18 cellular contexts compared by ENCODE assay signal in genomic region chr3:50354186-50354764, GRCh38. TPM values are rescaled to one million over a fixed set of nuclear protein-coding genes. Genes with fewer than 3 reads are reported as not detected.
DNase-seq lines count a peak whose midpoint lies in the region; ATAC-seq and TF ChIP-seq lines count a peak whose summit lies in the region.
"Had no signal": no experiment of that assay in that cellular context is flagged by ENCODE, and none has a peak within 500 bp of the region (broad histone marks: within the 10 kb centered on the region; RNA-seq: fewer than 3 reads in every experiment).

No MANE protein-coding gene starts in this region.

- DNase-seq in activated T-cell treated with anti-CD3 and anti-CD28 coated beads, Interleukin-2, amount 50 U/mL, for 24 hours, result no peak
- no peak for DNase-seq in activated T-cell treated with anti-CD3 and anti-CD28 coated beads, Interleukin-2, amount 50 U/mL, for 1 hour
- no peak for DNase-seq in chondrocyte (ENCODE audit: low spot score)
- no peak for DNase-seq in stimulated activated effector memory CD8-positive, alpha-beta T cell treated with anti-CD3 and anti-CD28 coated beads, Interleukin-12 subunit alpha, Interleukin-12 subunit beta, amount 100 ng/mL, for 72 hours (ENCODE audit: low spot score in 2 of 2)
- DNase-seq in NCI-H2227 (lab: John Stamatoyannopoulos, UW; ENCODE audit: unreplicated experiment), result no peak
- no peak for DNase-seq in stimulated activated CD4-positive, alpha-beta T cell treated with anti-CD3 and anti-CD28 coated beads, Interleukin-1b, Interleukin-23, amount 100 ng/mL, for 48 hours
- no peak for DNase-seq in posterior cingulate gyrus
- DNase-seq: DMS53, HFFc6, NCI-H1436 treated with DMSO at 0.1 percent for 48 hours, NCI-H2029 treated with DMSO at 0.1 percent for 48 hours, NCI-H2171 treated with DMSO at 0.1 percent for 48 hours, NCI-H748 treated with DMSO at 0.1 percent for 48 hours, RPMI8226 had no signal

- H3K36me3 Mint-ChIP-seq in activated T-cell treated with anti-CD3 and anti-CD28 coated beads, Interleukin-2, amount 50 U/mL, for 24 hours (ENCODE audit: low read depth), result peaks cover 93% of the 10 kb centered on the region
- H3K36me3 Mint-ChIP-seq in chondrocyte (ENCODE audit: low read depth), result peaks cover 8% of the 10 kb centered on the region
- peaks cover 81% of the 10 kb centered on the region for H3K36me3 Mint-ChIP-seq in stimulated activated effector memory CD8-positive, alpha-beta T cell treated with anti-CD3 and anti-CD28 coated beads, Interleukin-12 subunit alpha, Interleukin-12 subunit beta, amount 100 ng/mL, for 72 hours

- no peaks in the 10 kb centered on the region for H3K27me3 Mint-ChIP-seq in activated T-cell treated with anti-CD3 and anti-CD28 coated beads, Interleukin-2, amount 50 U/mL, for 24 hours
- H3K27me3 Mint-ChIP-seq in chondrocyte (ENCODE audit: low read depth), result no peaks in the 10 kb centered on the region

- intact Hi-C loops in posterior cingulate gyrus (cut with DNase I), result no loop called here

- peak overlapping the region; percentile 30 for H3K27ac Mint-ChIP-seq in activated T-cell treated with anti-CD3 and anti-CD28 coated beads, Interleukin-2, amount 50 U/mL, for 24 hours
- peak overlapping the region; percentile 59 for H3K27ac Mint-ChIP-seq in chondrocyte (ENCODE audit: unreplicated experiment)
- peak overlapping the region; percentile 2 for H3K27ac Mint-ChIP-seq in stimulated activated effector memory CD8-positive, alpha-beta T cell treated with anti-CD3 and anti-CD28 coated beads, Interleukin-12 subunit alpha, Interleukin-12 subunit beta, amount 100 ng/mL, for 72 hours

- H3K9me3 ChIP-seq in HEK293 (ENCODE audit: control insufficient read depth, insufficient read depth, low read depth, low read length), result no peaks in the 10 kb centered on the region
- H3K9me3 ChIP-seq: A549 had no signal

- H3K4me3 Mint-ChIP-seq in activated T-cell treated with anti-CD3 and anti-CD28 coated beads, Interleukin-2, amount 50 U/mL, for 24 hours, result no peak overlapping the region
- H3K4me3 Mint-ChIP-seq in chondrocyte (ENCODE audit: unreplicated experiment), result no peak overlapping the region
- no peak overlapping the region for H3K4me3 Mint-ChIP-seq in stimulated activated effector memory CD8-positive, alpha-beta T cell treated with anti-CD3 and anti-CD28 coated beads, Interleukin-12 subunit alpha, Interleukin-12 subunit beta, amount 100 ng/mL, for 72 hours
- H3K4me3 Mint-ChIP-seq: CD14-positive monocyte, HFFc6 had no signal

- H3K4me1 ChIP-seq in HEK293 (ENCODE audit: control insufficient read depth, insufficient read depth, low read length), result no peaks in the 10 kb centered on the region

- POLR2A ChIA-PET in HEK293 (lab: Yijun Ruan, JAX), result interaction anchor here (3.1 kb wide), 1 partner anchor 17 kb away, joined by 23 read pairs; no protein-coding TSS in a partner anchor

- peaks cover 0 to 64% of the 10 kb centered on the region in 2 experiments; a peak in 1 of 3 replicates for H3K36me3 ChIP-seq in HEK293 (ENCODE audit: control insufficient read depth in 2 of 2, insufficient read depth in 1 of 2, low read length in 2 of 2)

- CTCF ChIA-PET in HEK293 (lab: Yijun Ruan, JAX), result interaction anchor here (0.6 to 1.0 kb wide), 3 partner anchors 88 to 798 kb away, joined by 3 to 4 read pairs (median 3); no protein-coding TSS in a partner anchor

- no peak for ATAC-seq in stimulated activated effector memory CD8-positive, alpha-beta T cell treated with anti-CD3 and anti-CD28 coated beads, Interleukin-12 subunit alpha, Interleukin-12 subunit beta, amount 100 ng/mL, for 72 hours
- ATAC-seq: A549 had no signal

- H3K4me3 ChIP-seq in HEK293 (ENCODE audit: low read depth, low read length), result no peak overlapping the region
- H3K4me3 ChIP-seq: A549 had no signal

- no peaks in the 10 kb centered on the region for H3K9me3 Mint-ChIP-seq in activated T-cell treated with anti-CD3 and anti-CD28 coated beads, Interleukin-2, amount 50 U/mL, for 24 hours
- no peaks in the 10 kb centered on the region for H3K9me3 Mint-ChIP-seq in chondrocyte (ENCODE audit: low read depth)
- no peaks in the 10 kb centered on the region for H3K9me3 Mint-ChIP-seq in stimulated activated effector memory CD8-positive, alpha-beta T cell treated with anti-CD3 and anti-CD28 coated beads, Interleukin-12 subunit alpha, Interleukin-12 subunit beta, amount 100 ng/mL, for 72 hours
- H3K9me3 Mint-ChIP-seq: CD14-positive monocyte, HFFc6 had no signal

- H3K4me1 Mint-ChIP-seq in activated T-cell treated with anti-CD3 and anti-CD28 coated beads, Interleukin-2, amount 50 U/mL, for 24 hours (ENCODE audit: low read depth), result peaks cover 73% of the 10 kb centered on the region
- peaks cover 59% of the 10 kb centered on the region for H3K4me1 Mint-ChIP-seq in chondrocyte (ENCODE audit: low read depth)
- H3K4me1 Mint-ChIP-seq in stimulated activated effector memory CD8-positive, alpha-beta T cell treated with anti-CD3 and anti-CD28 coated beads, Interleukin-12 subunit alpha, Interleukin-12 subunit beta, amount 100 ng/mL, for 72 hours, result peaks cover 73% of the 10 kb centered on the region

- TF ChIP-seq CTCF in HEK293 (tag by site-specific recombination; IDR thresholded peaks at IDR 0.05) (no peak), chondrocyte (IDR thresholded peaks at IDR 0.05) (no peak)

- H3K27ac ChIP-seq in HEK293 (ENCODE audit: extremely low read depth, low read depth, low read length), result no peak overlapping the region
- H3K27ac ChIP-seq: A549, KMS-11 had no signal

TF ChIP-seq in HEK293, 187 proteins besides CTCF, POLR2A, EP300 and RAD21:
- TF ChIP-seq GLIS1 (tag by site-specific recombination; IDR thresholded peaks at IDR 0.05) (peak; percentile 92), ZNF514 (tag by site-specific recombination; IDR thresholded peaks at IDR 0.05) (no peak)

RNA-seq across cellular contexts. Expression of gene CYB561D2, which starts 3.6 kb away (rescaled TPM):
- total RNA-seq in chondrocyte, result 18.2 to 29.4 TPM (median 19.5 TPM) in 3 replicates

RNA-seq across cellular contexts. Expression of gene NPRL2, which starts 3.7 kb away (rescaled TPM):
- total RNA-seq in chondrocyte, result 19.8 to 26.9 TPM (median 21.7 TPM) in 3 replicates

RNA-seq across cellular contexts. Expression of gene TMEM115, which starts 5.0 kb away (rescaled TPM):
- total RNA-seq in chondrocyte, result 45.8 to 51.8 TPM (median 50.4 TPM) in 3 replicates

RNA-seq across cellular contexts. Expression of gene ZMYND10, which starts 8.7 kb away (rescaled TPM):
- 0.41 to 2.0 TPM (median 1.1 TPM) in 3 replicates for total RNA-seq in chondrocyte

RNA-seq across cellular contexts. Expression of gene RASSF1, which starts 13.6 kb away (rescaled TPM):
- 17.3 to 22.4 TPM (median 21.8 TPM) in 3 replicates for total RNA-seq in chondrocyte

Comparison
In these comparisons a context has a peak if more than half of its experiments do, and no peak if none do; other contexts are left out.
1. H3K27ac Mint-ChIP-seq: peak in every context shown above with its lines; median percentile 59 in chondrocyte; 30 in activated T-cell treated with anti-CD3 and anti-CD28 coated beads, Interleukin-2, amount 50 U/mL, for 24 hours; 2 in stimulated activated effector memory CD8-positive, alpha-beta T cell treated with anti-CD3 and anti-CD28 coated beads, Interleukin-12 subunit alpha, Interleukin-12 subunit beta, amount 100 ng/mL, for 72 hours.